In genomic region chr4:88378691-88379559, GRCh38 we compare ENCODE assay signal across 8 cellular contexts. TPM values are rescaled to one million over a fixed set of nuclear protein-coding genes. Genes with fewer than 3 reads are reported as not detected.
DNase-seq lines count a peak whose midpoint lies in the region; ATAC-seq and TF ChIP-seq lines count a peak whose summit lies in the region.

HERC6 (plus strand) TSS chr4:88378852; CDS start chr4:88378922, 70 bp downstream.

- peaks cover 12% of the 10 kb centered on the region for H3K36me3 Mint-ChIP-seq in T-cell

- CTCF ChIA-PET in T-cell (lab: Charles Lee): interaction anchor here in 1 of 2 donors (0.6 to 1.3 kb wide), 5 partner anchors 78 to 165 kb away, joined by 4 to 9 read pairs (median 5); partner anchors contain the start of genes HERC5 and PPM1K

- H3K4me1 Mint-ChIP-seq in T-cell: peaks cover 38 to 48% (median 47%) of the 10 kb centered on the region in 3 donors

- H3K4me3 Mint-ChIP-seq in T-cell: peak within 1 kb of the TSS; percentile 93 to 94 (median 93)

- H3K4me1 ChIP-seq in left ventricle myocardium inferior (peaks cover 10% of the 10 kb centered on the region), upper lobe of right lung (no peaks in the 10 kb centered on the region)

- POLR2A ChIA-PET in T-cell (lab: Charles Lee): interaction anchor here (0.5 to 1.4 kb wide), 6 partner anchors 78 to 130 kb away, joined by 3 to 6 read pairs (median 3); partner anchors contain the start of gene HERC5 (in 1 of the 2)

- H3K36me3 ChIP-seq in left ventricle myocardium inferior (no peaks in the 10 kb centered on the region), upper lobe of right lung (no peaks in the 10 kb centered on the region)

- intact Hi-C loops in left ventricle myocardium inferior (cut with micrococcal nuclease) (loop anchor here (10.0 kb wide), 1 partner anchor 104 kb away; no protein-coding TSS in a partner anchor), posterior vena cava (cut with DNase I) (loop anchor here in 1 of 2 donors (10.0 kb wide), 2 partner anchors 94 to 136 kb away; partner anchors contain the start of gene PPM1K), upper lobe of right lung (cut with DNase I) (loop anchor here (10.0 kb wide), 1 partner anchor 136 kb away; no protein-coding TSS in a partner anchor)

- TF ChIP-seq CTCF in GM12865 (IDR thresholded peaks at IDR 0.05; ENCODE audit: insufficient read depth, low read depth, low read length, missing control alignments) (peak; percentile 72), left ventricle myocardium inferior (IDR thresholded peaks at IDR 0.05; ENCODE audit: borderline replicate concordance) (peak; percentile 88), upper lobe of right lung (IDR thresholded peaks at IDR 0.05) (peak; percentile 78)

- H3K27me3 ChIP-seq in left ventricle myocardium inferior (ENCODE audit: low read depth) (no peaks in the 10 kb centered on the region), upper lobe of right lung (no peaks in the 10 kb centered on the region)

- ATAC-seq in HG02571 (IDR thresholded peaks at IDR 0.05; ENCODE audit: unreplicated experiment) (peak; percentile 80), T-cell (replicated peaks in 1 of 4) (peak; percentile 67 to 85 (median 82)), upper lobe of right lung (peak; percentile 97)

- peak within 1 kb of the TSS; percentile 94 to 96 for H3K27ac Mint-ChIP-seq in T-cell

- DNase-seq in GM12865 (ENCODE audit: low read depth) (peak; percentile 95), NAMALWA (ENCODE audit: low spot score) (peak; percentile 87), T-cell (peak; percentile 43 to 79 (median 66)), amniotic epithelial cell (ENCODE audit: low read depth) (peak; percentile 85), left ventricle myocardium inferior (peak; percentile 71), posterior vena cava (ENCODE audit: low spot score) (peak; percentile 90), upper lobe of right lung (peak; percentile 91)

- no peaks in the 10 kb centered on the region for H3K27me3 Mint-ChIP-seq in T-cell

- H3K27ac ChIP-seq in left ventricle myocardium inferior (replicated peaks) (peak within 1 kb of the TSS; percentile 98), upper lobe of right lung (peak within 1 kb of the TSS; percentile 99)

- H3K9me3 ChIP-seq in left ventricle myocardium inferior (replicated peaks): no peaks in the 10 kb centered on the region
- H3K9me3 ChIP-seq in upper lobe of right lung: no peaks in the 10 kb centered on the region

- no peaks in the 10 kb centered on the region for H3K9me3 Mint-ChIP-seq in T-cell

- H3K4me3 ChIP-seq in GM12865 (ENCODE audit: low read depth, low read length): peak within 1 kb of the TSS; percentile 69
- H3K4me3 ChIP-seq in left ventricle myocardium inferior: peak within 1 kb of the TSS; percentile 98
- peak within 1 kb of the TSS; percentile 99 for H3K4me3 ChIP-seq in upper lobe of right lung

RNA-seq across cellular contexts. Expression of gene HERC6, which starts in this region (rescaled TPM):
- total RNA-seq in T-cell: 10 to 100 TPM; 13.9 to 25.2 (median 19.7) TPM
- 9.3 TPM for total RNA-seq in left ventricle myocardium inferior
- 1 to 10 TPM; 6.2 to 7.3 TPM for total RNA-seq in posterior vena cava
- total RNA-seq in upper lobe of right lung: 13.0 TPM

Comparison
In these comparisons a context has a peak if more than half of its experiments do, and no peak if none do; other contexts are left out.
1. Peak in every context shown above with its lines: DNase-seq, ATAC-seq, H3K4me3 ChIP-seq and H3K27ac ChIP-seq.